ENCODE assay signal across 20 cellular contexts in genomic region chr14:95529242-95529641, GRCh38. TPM values are rescaled to one million over a fixed set of nuclear protein-coding genes. Genes with fewer than 3 reads are reported as not detected.
DNase-seq lines count a peak whose midpoint lies in the region; ATAC-seq and TF ChIP-seq lines count a peak whose summit lies in the region.
"Had no signal": no experiment of that assay in that cellular context is flagged by ENCODE, and none has a peak within 500 bp of the region (broad histone marks: within the 10 kb centered on the region; RNA-seq: fewer than 3 reads in every experiment).

No MANE protein-coding gene starts in this region.

- peaks cover 47 to 71% of the 10 kb centered on the region in 2 donors for H3K4me1 Mint-ChIP-seq in natural killer cell treated with Interleukin-12 subunit alpha and Interleukin-12 subunit beta and Interleukin-15 and Interleukin-18, amount 100 ng/mL, for 72 hours (ENCODE audit: low read depth in 2 of 2)
- peaks cover 40 to 44% of the 10 kb centered on the region in 2 donors for H3K4me1 Mint-ChIP-seq in natural killer cell

- no peak overlapping the region for H2AK5ac ChIP-seq in mesenchymal stem cell (ENCODE audit: low read length, severe bottlenecking)

- WGBS in mesenchymal stem cell = 95% methylated on average over 6 of the region's 6 CpGs

- H3K14ac ChIP-seq in mesenchymal stem cell (ENCODE audit: low read length in 2 of 2) = no peak overlapping the region

- peak overlapping the region; percentile 26 to 41 for H3K27ac Mint-ChIP-seq in natural killer cell treated with Interleukin-12 subunit alpha and Interleukin-12 subunit beta and Interleukin-15 and Interleukin-18, amount 100 ng/mL, for 72 hours
- H3K27ac Mint-ChIP-seq in natural killer cell = no peak overlapping the region
- H3K27ac Mint-ChIP-seq: dendritic cell treated with granulocyte-macrophage colony-stimulating factor and Interleukin-4, amounts not matched to agents 40 ng/mL and 50 ng/mL, for 4 days had no signal

- peaks cover 14% of the 10 kb centered on the region for H3K36me3 Mint-ChIP-seq in natural killer cell treated with Interleukin-12 subunit alpha and Interleukin-12 subunit beta and Interleukin-15 and Interleukin-18, amount 100 ng/mL, for 72 hours
- no peaks in the 10 kb centered on the region for H3K36me3 Mint-ChIP-seq in natural killer cell

- H3K27me3 ChIP-seq in RWPE2 (ENCODE audit: insufficient read depth, poor library complexity, severe bottlenecking) (no peaks in the 10 kb centered on the region), mesenchymal stem cell (ENCODE audit: control insufficient read depth in 1 of 2, insufficient read depth in 1 of 2, low read length in 2 of 2) (no peaks in the 10 kb centered on the region)
- H3K27me3 ChIP-seq: cardiac muscle cell, testis had no signal

- H3K9me3 ChIP-seq in RWPE2 (ENCODE audit: severe bottlenecking) = no peaks in the 10 kb centered on the region
- H3K9me3 ChIP-seq in mesenchymal stem cell (ENCODE audit: control insufficient read depth, low read length) = no peaks in the 10 kb centered on the region
- H3K9me3 ChIP-seq: HAP-1, testis had no signal

- H2BK12ac ChIP-seq in mesenchymal stem cell (ENCODE audit: low read length in 2 of 2) = no peak overlapping the region

- intact Hi-C loops in natural killer cell (cut with micrococcal nuclease) = no loop called here

- no peaks in the 10 kb centered on the region for H3K9me3 Mint-ChIP-seq in natural killer cell treated with Interleukin-12 subunit alpha and Interleukin-12 subunit beta and Interleukin-15 and Interleukin-18, amount 100 ng/mL, for 72 hours
- no peaks in the 10 kb centered on the region for H3K9me3 Mint-ChIP-seq in natural killer cell
- H3K9me3 Mint-ChIP-seq: dendritic cell treated with granulocyte-macrophage colony-stimulating factor and Interleukin-4, amounts not matched to agents 40 ng/mL and 50 ng/mL, for 4 days; stimulated activated memory B cell treated with anti-CD40 and anti-IgM and Interleukin-4, amounts not matched to agents 10 μg/mL and 1 μg/mL and 100 μg/mL, for 72 hours had no signal

- H2BK5ac ChIP-seq in mesenchymal stem cell (ENCODE audit: low read depth, low read length, poor library complexity, severe bottlenecking) = no peak overlapping the region

- ATAC-seq in natural killer cell treated with Interleukin-12 subunit alpha and Interleukin-12 subunit beta and Interleukin-15 and Interleukin-18, amount 100 ng/mL, for 72 hours = no peak
- ATAC-seq in natural killer cell (no peak), RWPE2 (ENCODE audit: low read depth) (no peak)
- ATAC-seq: stimulated activated memory B cell treated with anti-CD40 and anti-IgM and Interleukin-4, amounts not matched to agents 10 μg/mL and 1 μg/mL and 100 μg/mL, for 72 hours had no signal

- no peak overlapping the region for H4K91ac ChIP-seq in mesenchymal stem cell (ENCODE audit: low read length)

- no peak for TF ChIP-seq CTCF in natural killer cell (IDR thresholded peaks at IDR 0.05)
- no peak for TF ChIP-seq CTCF in RWPE2 (IDR thresholded peaks at IDR 0.05; ENCODE audit: poor library complexity, severe bottlenecking)

- H3K4me3 Mint-ChIP-seq in natural killer cell treated with Interleukin-12 subunit alpha and Interleukin-12 subunit beta and Interleukin-15 and Interleukin-18, amount 100 ng/mL, for 72 hours = no peak overlapping the region
- H3K4me3 Mint-ChIP-seq in natural killer cell = no peak overlapping the region
- H3K4me3 Mint-ChIP-seq: dendritic cell treated with granulocyte-macrophage colony-stimulating factor and Interleukin-4, amounts not matched to agents 40 ng/mL and 50 ng/mL, for 4 days; stimulated activated memory B cell treated with anti-CD40 and anti-IgM and Interleukin-4, amounts not matched to agents 10 μg/mL and 1 μg/mL and 100 μg/mL, for 72 hours had no signal

- no peak overlapping the region for H3K27ac ChIP-seq in RWPE2 (ENCODE audit: poor library complexity, severe bottlenecking)
- H3K27ac ChIP-seq in mesenchymal stem cell (ENCODE audit: low read length, poor library complexity, severe bottlenecking) = no peak overlapping the region
- H3K27ac ChIP-seq: cardiac muscle cell, KMS-11, parathyroid adenoma, VCaP had no signal

- H3K4ac ChIP-seq in mesenchymal stem cell (ENCODE audit: low read depth in 1 of 2, low read length in 2 of 2) = no peak overlapping the region

- peaks cover 17% of the 10 kb centered on the region for H3K79me1 ChIP-seq in mesenchymal stem cell (replicated peaks; ENCODE audit: low read length, poor library complexity, severe bottlenecking)

- no peak overlapping the region for H3K4me2 ChIP-seq in mesenchymal stem cell (ENCODE audit: low read length, poor library complexity, severe bottlenecking)
- H3K4me2 ChIP-seq: KMS-11 had no signal

- no peak overlapping the region for H2BK15ac ChIP-seq in mesenchymal stem cell (ENCODE audit: low read depth, poor library complexity, severe bottlenecking)

- no peak overlapping the region for H2BK120ac ChIP-seq in mesenchymal stem cell (ENCODE audit: low read depth, low read length)

- DNase-seq in natural killer cell treated with Interleukin-12 subunit alpha and Interleukin-12 subunit beta and Interleukin-15 and Interleukin-18, amount 100 ng/mL, for 72 hours (ENCODE audit: low spot score) = no peak
- DNase-seq in natural killer cell (no peak), RWPE2 (ENCODE audit: low spot score) (peak; percentile 9), mesenchymal stem cell (no peak), mesenteric fat pad (ENCODE audit: low spot score) (no peak), NCI-H1930 (lab: John Stamatoyannopoulos, UW) (no peak), retina (no peak)
- DNase-seq: anterior cingulate cortex; NCI-H146; NCI-H524 treated with DMSO at 0.1 percent for 48 hours; stimulated activated CD4-positive, alpha-beta T cell treated with anti-CD3 and anti-CD28 coated beads, Interleukin-1b, Interleukin-23, amount 100 ng/mL, for 48 hours; T-helper 2 cell; testis had no signal

- H3K4me1 ChIP-seq in RWPE2 (ENCODE audit: insufficient read depth, poor library complexity, severe bottlenecking) = peaks cover 50% of the 10 kb centered on the region
- H3K4me1 ChIP-seq in mesenchymal stem cell (ENCODE audit: control insufficient read depth, insufficient read depth, low read depth, low read length) = peaks cover 10% of the 10 kb centered on the region

- H3K18ac ChIP-seq in mesenchymal stem cell (ENCODE audit: low read depth in 1 of 2, low read length in 2 of 2) = no peak overlapping the region

- H3K23ac ChIP-seq in mesenchymal stem cell (ENCODE audit: low read length in 2 of 2) = no peak overlapping the region

- no peak overlapping the region for H4K8ac ChIP-seq in mesenchymal stem cell (ENCODE audit: low read length)

- H3K36me3 ChIP-seq in RWPE2 (ENCODE audit: low read depth) (peaks cover 43% of the 10 kb centered on the region), mesenchymal stem cell (ENCODE audit: control insufficient read depth in 1 of 2, insufficient read depth in 2 of 2, low read depth in 1 of 2, low read length in 2 of 2) (peaks cover 2 to 5% of the 10 kb centered on the region in 2 experiments)
- H3K36me3 ChIP-seq: cardiac muscle cell had no signal

- H3K9ac ChIP-seq in mesenchymal stem cell (ENCODE audit: low read length) = peak overlapping the region; percentile 1
- H3K9ac ChIP-seq: KMS-11, parathyroid adenoma had no signal

- no peak overlapping the region for H2AFZ ChIP-seq in mesenchymal stem cell (ENCODE audit: low read depth, low read length)
- H2AFZ ChIP-seq: parathyroid adenoma had no signal

- H3K4me3 ChIP-seq in RWPE2 (ENCODE audit: severe bottlenecking) (no peak overlapping the region), mesenchymal stem cell (ENCODE audit: insufficient read depth in 1 of 2, low read depth in 1 of 2, low read length in 2 of 2) (no peak overlapping the region)
- H3K4me3 ChIP-seq: cardiac muscle cell, HAP-1, testis had no signal

- H3K27me3 Mint-ChIP-seq in natural killer cell treated with Interleukin-12 subunit alpha and Interleukin-12 subunit beta and Interleukin-15 and Interleukin-18, amount 100 ng/mL, for 72 hours = no peaks in the 10 kb centered on the region
- H3K27me3 Mint-ChIP-seq in natural killer cell (ENCODE audit: low read depth in 2 of 2) = no peaks in the 10 kb centered on the region
- H3K27me3 Mint-ChIP-seq: dendritic cell treated with granulocyte-macrophage colony-stimulating factor and Interleukin-4, amounts not matched to agents 40 ng/mL and 50 ng/mL, for 4 days; stimulated activated memory B cell treated with anti-CD40 and anti-IgM and Interleukin-4, amounts not matched to agents 10 μg/mL and 1 μg/mL and 100 μg/mL, for 72 hours had no signal

RNA-seq across cellular contexts. Expression of gene GLRX5, which starts 5.6 kb away (rescaled TPM):
- total RNA-seq in natural killer cell treated with Interleukin-12 subunit alpha and Interleukin-12 subunit beta and Interleukin-15 and Interleukin-18, amount 100 ng/mL, for 72 hours = 10 to 100 TPM; 35.5 to 36.1 TPM
- 10 to 100 TPM; 16.7 to 26.0 (median 23.4) TPM for total RNA-seq in natural killer cell
- polyA plus RNA-seq in mesenchymal stem cell (2013, experiment 1 of 2) = 52.4 TPM
- 54.4 TPM for polyA plus RNA-seq in mesenchymal stem cell (2013, experiment 2 of 2)
- 34.2 TPM for total RNA-seq in mesenteric fat pad

RNA-seq across cellular contexts. Expression of gene SYNE3, which starts 12.8 kb away (rescaled TPM):
- total RNA-seq in natural killer cell treated with Interleukin-12 subunit alpha and Interleukin-12 subunit beta and Interleukin-15 and Interleukin-18, amount 100 ng/mL, for 72 hours = 10 to 100 TPM; 46.9 to 62.4 TPM
- 10 to 100 TPM; 10.6 to 17.3 (median 15.4) TPM for total RNA-seq in natural killer cell
- 4.1 TPM for polyA plus RNA-seq in mesenchymal stem cell (2013, experiment 1 of 2)
- 3.9 TPM for polyA plus RNA-seq in mesenchymal stem cell (2013, experiment 2 of 2)
- total RNA-seq in mesenteric fat pad = 179 TPM

Comparison
In these comparisons a context has a peak if more than half of its experiments do, and no peak if none do; other contexts are left out.
1. H3K27ac Mint-ChIP-seq: peak in natural killer cell treated with Interleukin-12 subunit alpha and Interleukin-12 subunit beta and Interleukin-15 and Interleukin-18, amount 100 ng/mL, for 72 hours (2 of 2); none in natural killer cell (0 of 2).